Comparison of ENCODE assay signal across 8 cellular contexts in genomic region chr1:6260433-6260934, GRCh38. TPM values are rescaled to one million over a fixed set of nuclear protein-coding genes. Genes with fewer than 3 reads are reported as not detected.
DNase-seq lines count a peak whose midpoint lies in the region; ATAC-seq, FAIRE-seq and TF ChIP-seq lines count a peak whose summit lies in the region.

No MANE protein-coding gene starts in this region.

- 0 to 1% (median 0%) methylated on average over 27 to 61 of the region's 61 CpGs for WGBS in small intestine, 3 donors

- no peak overlapping the region for H3K27ac ChIP-seq in AG04450 (ENCODE audit: low read depth, low read length)
- H3K27ac ChIP-seq in SU-DHL-6 (ENCODE audit: low read depth, low read length) = no peak overlapping the region
- no peak overlapping the region for H3K27ac ChIP-seq in cardiac muscle cell
- peak overlapping the region; percentile 19 to 65 for H3K27ac ChIP-seq in small intestine (ENCODE audit: low read depth in 1 of 2, low read length in 1 of 2)

- H3K9me3 ChIP-seq in AG04450 (ENCODE audit: control insufficient read depth, insufficient read depth, low read length) (no peaks in the 10 kb centered on the region; the same call in 1 of the 2 replicates), SU-DHL-6 (ENCODE audit: insufficient read depth, low read length) (no peaks in the 10 kb centered on the region), cardiac muscle cell (ENCODE audit: low read depth) (no peaks in the 10 kb centered on the region), small intestine (ENCODE audit: control insufficient read depth, low read depth) (no peaks in the 10 kb centered on the region)

- no peak for FAIRE-seq in small intestine (lab: Jason Lieb, UNC)

- no peaks in the 10 kb centered on the region for H3K79me2 ChIP-seq in SU-DHL-6 (ENCODE audit: insufficient read depth, low read length)

- peaks cover 6% of the 10 kb centered on the region for H3K4me1 ChIP-seq in cardiac muscle cell (ENCODE audit: low read depth)
- peaks cover 0 to 2% of the 10 kb centered on the region in 2 donors for H3K4me1 ChIP-seq in small intestine (ENCODE audit: control insufficient read depth in 2 of 2, insufficient read depth in 1 of 2, low read depth in 1 of 2, low read length in 1 of 2)

- no peak for DNase-seq in AG04450 (ENCODE audit: low read depth, low spot score)
- peak in 1 of 2 donors; percentile 65 for DNase-seq in cardiac muscle cell (ENCODE audit: low read depth in 1 of 2, low spot score in 1 of 2)
- DNase-seq in small intestine = no peak
- no peak for DNase-seq in midbrain (lab: John Stamatoyannopoulos, UW)

- POLR2A ChIA-PET in AG04450 (lab: Yijun Ruan, JAX) = interaction anchor here (1.4 kb wide), 1 partner anchor 12 kb away, joined by 4 read pairs; no protein-coding TSS in a partner anchor

- H3K9me2 ChIP-seq in SU-DHL-6 (replicated peaks; ENCODE audit: insufficient read depth, low read length) = no peaks in the 10 kb centered on the region

- H3K27me3 ChIP-seq in AG04450 (ENCODE audit: control insufficient read depth, insufficient read depth, low read length) (no peaks in the 10 kb centered on the region), SU-DHL-6 (ENCODE audit: low read length) (no peaks in the 10 kb centered on the region), cardiac muscle cell (peaks cover 10% of the 10 kb centered on the region), small intestine (ENCODE audit: control insufficient read depth in 2 of 2, insufficient read depth in 2 of 2, low read length in 2 of 2) (no peaks in the 10 kb centered on the region)

- H3K4me2 ChIP-seq in SU-DHL-6 (ENCODE audit: low read depth, low read length, poor library complexity, severe bottlenecking) = peak overlapping the region; percentile 64

- no peaks in the 10 kb centered on the region for H3K36me3 ChIP-seq in SU-DHL-6 (ENCODE audit: low read length)
- no peaks in the 10 kb centered on the region for H3K36me3 ChIP-seq in cardiac muscle cell
- H3K36me3 ChIP-seq in small intestine (ENCODE audit: control insufficient read depth in 2 of 2, insufficient read depth in 2 of 2, low read length in 2 of 2) = peaks cover 0 to 1% of the 10 kb centered on the region in 2 donors

- H4K20me1 ChIP-seq in SU-DHL-6 (ENCODE audit: low read depth, low read length) = no peaks in the 10 kb centered on the region

- peak; percentile 18 for ATAC-seq in GM19328 (IDR thresholded peaks at IDR 0.05; ENCODE audit: unreplicated experiment)
- ATAC-seq in HG03280 (IDR thresholded peaks at IDR 0.05; ENCODE audit: unreplicated experiment) = no peak
- no peak for ATAC-seq in GM18519 (IDR thresholded peaks at IDR 0.05; ENCODE audit: low FRiP score, unreplicated experiment)

- H2AFZ ChIP-seq in SU-DHL-6 (ENCODE audit: low read depth, low read length, severe bottlenecking) = peak overlapping the region; percentile 74

- no peaks in the 10 kb centered on the region for H3F3A ChIP-seq in SU-DHL-6 (ENCODE audit: insufficient read depth)

- peak overlapping the region; percentile 51 for H3K9ac ChIP-seq in SU-DHL-6 (ENCODE audit: low read length)

- peak overlapping the region; percentile 65 for H3K4me3 ChIP-seq in AG04450 (ENCODE audit: low read depth, low read length)
- H3K4me3 ChIP-seq in SU-DHL-6 (ENCODE audit: insufficient read depth, low read length, poor library complexity, severe bottlenecking) = peak overlapping the region; percentile 67
- H3K4me3 ChIP-seq in cardiac muscle cell = peak overlapping the region; percentile 74
- peak overlapping the region; percentile 51 to 79 for H3K4me3 ChIP-seq in small intestine (ENCODE audit: low read depth in 1 of 2, low read length in 2 of 2)

- TF ChIP-seq CTCF in AG04450 (IDR thresholded peaks at IDR 0.05; ENCODE audit: low read depth, low read length) (no peak), SU-DHL-6 (IDR thresholded peaks at IDR 0.05; ENCODE audit: insufficient read depth, low read length, poor library complexity, severe bottlenecking) (no peak), cardiac muscle cell (IDR thresholded peaks at IDR 0.05; ENCODE audit: low read depth, low read length) (no peak)

- CTCF ChIA-PET in AG04450 (lab: Charles Lee) = interaction anchor here (1.0 kb wide), 1 partner anchor 14 kb away, joined by 3 read pairs; no protein-coding TSS in a partner anchor

RNA-seq across cellular contexts. Expression of gene GPR153, which starts 0.4 kb away (rescaled TPM):
- 4.7 and 6.1 TPM in 2 replicates for polyA plus RNA-seq in AG04450 (2011; rRNA removed)
- polyA minus RNA-seq in AG04450 (2011; rRNA and poly(A)+ RNA removed) = 5.3 and 7.0 TPM in 2 replicates
- total RNA-seq in cardiac muscle cell = 22.7 and 32.7 TPM in 2 replicates
- polyA plus RNA-seq in cardiac muscle cell = 21.0 and 30.3 TPM in 2 replicates
- 10 to 100 TPM in 2 of 3 donors, 1 to 10 TPM in 1; 6.5 to 34.9 (median 22.2) TPM for polyA plus RNA-seq in small intestine

RNA-seq across cellular contexts. Expression of gene HES3, which starts 16.5 kb away (rescaled TPM):
- polyA plus RNA-seq in AG04450 (2011; rRNA removed) = not detected in 2 replicates
- not detected in 2 replicates for polyA minus RNA-seq in AG04450 (2011; rRNA and poly(A)+ RNA removed)
- not detected in 2 replicates for total RNA-seq in cardiac muscle cell
- polyA plus RNA-seq in cardiac muscle cell = not detected in 2 replicates
- polyA plus RNA-seq in small intestine = not detected

RNA-seq across cellular contexts. Expression of gene ICMT, which starts 24.7 kb away (rescaled TPM):
- polyA plus RNA-seq in AG04450 (2011; rRNA removed) (59.3 and 65.3 TPM in 2 replicates), cardiac muscle cell (40.6 and 54.3 TPM in 2 replicates), small intestine (10 to 100 TPM; 16.5 to 37.0 (median 25.7) TPM)
- 54.5 and 58.4 TPM in 2 replicates for polyA minus RNA-seq in AG04450 (2011; rRNA and poly(A)+ RNA removed)
- total RNA-seq in cardiac muscle cell = 45.4 and 72.2 TPM in 2 replicates

RNA-seq across cellular contexts. Expression of gene RNF207, which starts 54.6 kb away (rescaled TPM):
- polyA plus RNA-seq in AG04450 (2011; rRNA removed) (7.2 and 8.7 TPM in 2 replicates), cardiac muscle cell (166 and 180 TPM in 2 replicates), small intestine (10 to 100 TPM in 1 of 3 donors, 1 to 10 TPM in 2; 5.1 to 29.5 (median 5.7) TPM)
- 8.1 and 10.9 TPM in 2 replicates for polyA minus RNA-seq in AG04450 (2011; rRNA and poly(A)+ RNA removed)
- total RNA-seq in cardiac muscle cell = 198 and 273 TPM in 2 replicates

Comparison
In these comparisons a context has a peak if more than half of its experiments do, and no peak if none do; other contexts are left out.
1. H3K27ac ChIP-seq: peak in small intestine (2 of 2); none in AG04450 (single experiment), SU-DHL-6 (single experiment) and cardiac muscle cell (single experiment).
2. Peak in every context shown above with its lines, with median percentiles within 50 percentile points of each other: H3K4me3 ChIP-seq.